ENCODE assay signal across 11 cellular contexts in the genomic region with DNA sequence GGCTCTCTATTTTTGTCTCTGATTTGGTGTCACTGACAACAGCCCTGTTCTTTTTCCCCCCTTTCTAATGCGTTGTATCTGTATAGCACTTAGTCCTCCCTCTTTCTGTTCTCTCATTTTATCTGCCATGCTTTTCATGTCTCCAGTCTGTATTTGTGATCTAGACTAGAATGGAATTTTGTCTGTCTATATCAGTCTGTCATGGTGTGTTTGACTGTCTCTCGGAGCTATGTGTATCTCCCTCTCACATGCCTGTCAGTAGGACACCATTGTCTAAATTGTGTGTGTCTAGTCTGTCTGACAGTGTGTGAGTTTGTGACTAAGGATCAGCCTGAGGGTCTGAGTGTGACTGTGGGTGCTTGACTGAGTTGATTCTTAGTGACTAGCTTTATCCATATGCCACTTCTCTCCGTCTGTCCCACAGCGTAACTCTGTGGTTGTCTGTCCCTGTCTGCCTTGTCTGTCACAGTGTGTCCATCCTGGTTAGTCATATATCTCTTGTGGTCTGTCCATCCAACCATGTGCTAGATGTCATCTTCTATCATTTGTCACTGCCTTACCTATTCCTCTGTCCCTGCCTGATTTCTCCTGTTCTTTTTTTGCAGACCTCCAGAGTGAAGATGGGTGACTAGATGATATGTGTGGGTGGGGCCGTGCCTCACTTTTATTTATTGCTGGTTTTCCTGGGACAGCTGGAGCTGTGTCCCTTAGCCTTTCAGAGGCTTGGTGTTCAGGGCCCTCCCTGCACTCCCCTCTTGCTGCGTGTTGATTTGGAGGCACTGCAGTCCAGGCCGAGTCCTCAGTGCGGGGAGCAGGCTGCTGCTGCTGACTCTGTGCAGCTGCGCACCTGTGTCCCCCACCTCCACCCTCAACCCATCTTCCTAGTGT. TPM values are rescaled to one million over a fixed set of nuclear protein-coding genes. Genes with fewer than 3 reads are reported as not detected.
DNase-seq lines count a peak whose midpoint lies in the region; ATAC-seq and TF ChIP-seq lines count a peak whose summit lies in the region.
"Had no signal": no experiment of that assay in that cellular context is flagged by ENCODE, and none has a peak within 500 bp of the region (broad histone marks: within the 10 kb centered on the region; RNA-seq: fewer than 3 reads in every experiment).

No MANE protein-coding gene starts in this region.

- H3K4me3 Mint-ChIP-seq in activated CD8-positive, alpha-beta T cell treated with anti-CD3 and anti-CD28 coated beads for 36 hours, result peak overlapping the region; percentile 78
- peak overlapping the region; percentile 55 to 98 (median 90) for H3K4me3 Mint-ChIP-seq in naive thymus-derived CD4-positive, alpha-beta T cell

- peak overlapping the region; percentile 3 for H3K27ac Mint-ChIP-seq in activated CD8-positive, alpha-beta T cell treated with anti-CD3 and anti-CD28 coated beads for 36 hours
- H3K27ac Mint-ChIP-seq in naive thymus-derived CD4-positive, alpha-beta T cell, result peak overlapping the region in 2 of 9 donors; percentile 5 to 22

- H3K27me3 ChIP-seq in BLaER1 treated with 17β-estradiol and CSF1 and Interleukin-3, amounts not matched to agents 10 nM and 100 nM, result no peaks in the 10 kb centered on the region
- H3K27me3 ChIP-seq in naive thymus-derived CD4-positive, alpha-beta T cell (ENCODE audit: control insufficient read depth in 2 of 2, insufficient read depth in 2 of 2, low read length in 2 of 2), result peaks cover 0 to 7% of the 10 kb centered on the region in 2 donors

- no peak overlapping the region for H3K27ac ChIP-seq in BLaER1 treated with 17β-estradiol and CSF1 and Interleukin-3, amounts not matched to agents 10 nM and 100 nM
- peak overlapping the region; percentile 11; the same call in 1 of the 2 replicates for H3K27ac ChIP-seq in HEK293 (ENCODE audit: extremely low read depth, low read depth, low read length)
- no peak overlapping the region for H3K27ac ChIP-seq in naive thymus-derived CD4-positive, alpha-beta T cell (ENCODE audit: low read depth, low read length)

- intact Hi-C loops in activated CD8-positive, alpha-beta T cell treated with anti-CD3 and anti-CD28 coated beads for 36 hours (cut with micrococcal nuclease), result no loop called here
- intact Hi-C loops in naive thymus-derived CD4-positive, alpha-beta T cell (cut with micrococcal nuclease), result loop anchor here (5.0 to 10.0 kb wide), 5 partner anchors 273 to 1707 kb away; a partner anchor contains a TSS

- peak overlapping the region; percentile 81 to 100 (median 96); a peak in 18 of 20 replicates for H3K4me3 ChIP-seq in BLaER1 treated with 17β-estradiol and CSF1 and Interleukin-3, amounts not matched to agents 10 nM and 100 nM
- no peak overlapping the region for H3K4me3 ChIP-seq in HEK293 (ENCODE audit: low read depth, low read length)
- H3K4me3 ChIP-seq in naive thymus-derived CD4-positive, alpha-beta T cell (ENCODE audit: low read length), result no peak overlapping the region

- no peak for TF ChIP-seq CTCF in HEK293 (tag by site-specific recombination; IDR thresholded peaks at IDR 0.05)
- no peak for TF ChIP-seq CTCF in activated CD8-positive, alpha-beta T cell treated with anti-CD3 and anti-CD28 coated beads for 36 hours (IDR thresholded peaks at IDR 0.05)

- CTCF ChIA-PET in HEK293 (lab: Yijun Ruan, JAX), result interaction anchor here (0.6 kb wide), 1 partner anchor 1024 kb away, joined by 3 read pairs; no protein-coding TSS in a partner anchor
- CTCF ChIA-PET in activated CD8-positive, alpha-beta T cell treated with anti-CD3 and anti-CD28 coated beads for 36 hours (lab: Charles Lee), result interaction anchor here (0.9 to 4.2 kb wide), 5 partner anchors 27 to 70 kb away, joined by 3 to 20 read pairs (median 5); a partner anchor contains a TSS
- CTCF ChIA-PET in naive thymus-derived CD4-positive, alpha-beta T cell (lab: Charles Lee), result interaction anchor here (0.6 kb wide), 1 partner anchor 114 kb away, joined by 3 read pairs; no protein-coding TSS in a partner anchor

- ATAC-seq in activated CD8-positive, alpha-beta T cell treated with anti-CD3 and anti-CD28 coated beads for 36 hours, result no peak
- ATAC-seq in naive thymus-derived CD4-positive, alpha-beta T cell, result no peak
- ATAC-seq in HG02642 (IDR thresholded peaks at IDR 0.05; ENCODE audit: poor library complexity, unreplicated experiment), result no peak
- no peak for ATAC-seq in GM21723 (IDR thresholded peaks at IDR 0.05; ENCODE audit: unreplicated experiment)
- ATAC-seq in HG03520 (IDR thresholded peaks at IDR 0.05; ENCODE audit: unreplicated experiment), result no peak

- peak overlapping the region; percentile 84 to 100 (median 99); a peak in 21 of 22 replicates for H3K9ac ChIP-seq in BLaER1 treated with 17β-estradiol and CSF1 and Interleukin-3, amounts not matched to agents 10 nM and 100 nM

- H3K27me3 Mint-ChIP-seq in activated CD8-positive, alpha-beta T cell treated with anti-CD3 and anti-CD28 coated beads for 36 hours, result no peaks in the 10 kb centered on the region
- peaks cover 0 to 15% (median 6%) of the 10 kb centered on the region in 5 donors for H3K27me3 Mint-ChIP-seq in naive thymus-derived CD4-positive, alpha-beta T cell

- peaks cover 48% of the 10 kb centered on the region for H3K36me3 Mint-ChIP-seq in activated CD8-positive, alpha-beta T cell treated with anti-CD3 and anti-CD28 coated beads for 36 hours (ENCODE audit: low read depth)
- peaks cover 12 to 22% (median 20%) of the 10 kb centered on the region in 5 donors for H3K36me3 Mint-ChIP-seq in naive thymus-derived CD4-positive, alpha-beta T cell

- H4K20me1 ChIP-seq in BLaER1 treated with 17β-estradiol and CSF1 and Interleukin-3, amounts not matched to agents 10 nM and 100 nM, result peaks cover 34 to 66% (median 49%) of the 10 kb centered on the region in 11 experiments

- DNase-seq in activated CD8-positive, alpha-beta T cell treated with anti-CD3 and anti-CD28 coated beads for 36 hours, result no peak
- no peak for DNase-seq in naive thymus-derived CD4-positive, alpha-beta T cell
- DNase-seq in NCI-H524 treated with DMSO at 0.1 percent for 48 hours (lab: John Stamatoyannopoulos, UW), result no peak
- DNase-seq: NCI-H2227 treated with DMSO at 0.1 percent for 48 hours; stimulated activated naive CD4-positive, alpha-beta T cell treated with Interleukin-2 at 50 U/mL for 16 hours; T1000 had no signal

- H3K9me3 Mint-ChIP-seq in activated CD8-positive, alpha-beta T cell treated with anti-CD3 and anti-CD28 coated beads for 36 hours, result no peaks in the 10 kb centered on the region
- peaks cover 0 to 1% (median 0%) of the 10 kb centered on the region in 11 donors for H3K9me3 Mint-ChIP-seq in naive thymus-derived CD4-positive, alpha-beta T cell

- H3K4me1 Mint-ChIP-seq in activated CD8-positive, alpha-beta T cell treated with anti-CD3 and anti-CD28 coated beads for 36 hours (ENCODE audit: low read depth), result peaks cover 47% of the 10 kb centered on the region
- H3K4me1 Mint-ChIP-seq in naive thymus-derived CD4-positive, alpha-beta T cell, result peaks cover 39 to 60% (median 49%) of the 10 kb centered on the region in 7 donors

- no peaks in the 10 kb centered on the region for H3K9me3 ChIP-seq in BLaER1 treated with 17β-estradiol and CSF1 and Interleukin-3, amounts not matched to agents 10 nM and 100 nM (replicated peaks in 1 of 11)
- H3K9me3 ChIP-seq in HEK293 (ENCODE audit: control insufficient read depth, insufficient read depth, low read depth, low read length), result no peaks in the 10 kb centered on the region
- no peaks in the 10 kb centered on the region for H3K9me3 ChIP-seq in naive thymus-derived CD4-positive, alpha-beta T cell (ENCODE audit: control insufficient read depth in 2 of 3, low read length in 3 of 3)

- H3K36me3 ChIP-seq in BLaER1 treated with 17β-estradiol and CSF1 and Interleukin-3, amounts not matched to agents 10 nM and 100 nM, result peaks cover 29 to 54% (median 45%) of the 10 kb centered on the region in 11 experiments
- H3K36me3 ChIP-seq in HEK293 (ENCODE audit: control insufficient read depth in 2 of 2, insufficient read depth in 1 of 2, low read length in 2 of 2), result peaks cover 7 to 60% of the 10 kb centered on the region in 2 experiments; a peak in 2 of 3 replicates
- H3K36me3 ChIP-seq in naive thymus-derived CD4-positive, alpha-beta T cell (ENCODE audit: control insufficient read depth in 2 of 3, insufficient read depth in 3 of 3, low read length in 3 of 3), result peaks cover 0 to 34% (median 11%) of the 10 kb centered on the region in 3 experiments

- peak overlapping the region; percentile 89 to 100 (median 98) for H3K4me2 ChIP-seq in BLaER1 treated with 17β-estradiol and CSF1 and Interleukin-3, amounts not matched to agents 10 nM and 100 nM

- POLR2A ChIA-PET in HEK293 (lab: Yijun Ruan, JAX), result interaction anchor here (0.6 to 3.6 kb wide), 6 partner anchors 8 to 54 kb away, joined by 3 to 15 read pairs (median 4); a partner anchor contains a TSS
- POLR2A ChIA-PET in activated CD8-positive, alpha-beta T cell treated with anti-CD3 and anti-CD28 coated beads for 36 hours (lab: Charles Lee), result interaction anchor here (0.8 to 1.3 kb wide), 3 partner anchors 10 to 16 kb away, joined by 3 read pairs; no protein-coding TSS in a partner anchor
- POLR2A ChIA-PET in naive thymus-derived CD4-positive, alpha-beta T cell (lab: Charles Lee), result interaction anchor here (1.0 kb wide), 1 partner anchor 12 kb away, joined by 3 read pairs; no protein-coding TSS in a partner anchor

- H3K4me1 ChIP-seq in BLaER1 treated with 17β-estradiol and CSF1 and Interleukin-3, amounts not matched to agents 10 nM and 100 nM, result peaks cover 55 to 73% (median 71%) of the 10 kb centered on the region in 10 experiments
- H3K4me1 ChIP-seq in HEK293 (ENCODE audit: control insufficient read depth, insufficient read depth, low read length), result peaks cover 3% of the 10 kb centered on the region; the same call in 1 of the 2 replicates
- peaks cover 21 to 23% of the 10 kb centered on the region in 2 donors for H3K4me1 ChIP-seq in naive thymus-derived CD4-positive, alpha-beta T cell (ENCODE audit: control insufficient read depth in 2 of 2, insufficient read depth in 2 of 2, low read length in 2 of 2)

RNA-seq across cellular contexts. Expression of a gene that starts 1.4 kb away (rescaled TPM):
- total RNA-seq in activated CD8-positive, alpha-beta T cell treated with anti-CD3 and anti-CD28 coated beads for 36 hours, result 10 to 100 TPM; 35.4 to 35.5 TPM
- 10 to 100 TPM in 1 of 5 experiments, 1 to 10 TPM in 2, under 1 TPM in 2; 0.49 to 16.9 (median 1.6) TPM for total RNA-seq in naive thymus-derived CD4-positive, alpha-beta T cell
- not detected for polyA plus RNA-seq in naive thymus-derived CD4-positive, alpha-beta T cell

RNA-seq across cellular contexts. Expression of a gene that starts 2.9 kb away (rescaled TPM):
- total RNA-seq in activated CD8-positive, alpha-beta T cell treated with anti-CD3 and anti-CD28 coated beads for 36 hours, result 10 to 100 TPM; 67.6 to 75.5 TPM
- total RNA-seq in naive thymus-derived CD4-positive, alpha-beta T cell, result 100 to 1,000 TPM in 2 of 5 experiments, 10 to 100 TPM in 3; 47.3 to 152 (median 69.3) TPM
- polyA plus RNA-seq in naive thymus-derived CD4-positive, alpha-beta T cell, result 100 to 1,000 TPM; 147 to 166 TPM

RNA-seq across cellular contexts. Expression of a gene that starts 7.8 kb away (rescaled TPM):
- 10 to 100 TPM; 29.6 to 34.1 TPM for total RNA-seq in activated CD8-positive, alpha-beta T cell treated with anti-CD3 and anti-CD28 coated beads for 36 hours
- total RNA-seq in naive thymus-derived CD4-positive, alpha-beta T cell, result 10 to 100 TPM; 21.3 to 40.1 (median 29.4) TPM
- 10 to 100 TPM; 29.4 to 40.9 TPM for polyA plus RNA-seq in naive thymus-derived CD4-positive, alpha-beta T cell

RNA-seq across cellular contexts. Expression of a gene that starts 13.8 kb away (rescaled TPM):
- 1 to 10 TPM; 1.4 to 1.8 TPM for total RNA-seq in activated CD8-positive, alpha-beta T cell treated with anti-CD3 and anti-CD28 coated beads for 36 hours
- total RNA-seq in naive thymus-derived CD4-positive, alpha-beta T cell, result 1 to 10 TPM in 4 of 5 experiments, under 1 TPM in 1; 0.40 to 2.9 (median 1.6) TPM
- polyA plus RNA-seq in naive thymus-derived CD4-positive, alpha-beta T cell, result under 1 TPM in 1 of 2 donors, not detected in 1; 0.41 TPM

RNA-seq across cellular contexts. Expression of a gene that starts 30.9 kb away (rescaled TPM):
- total RNA-seq in activated CD8-positive, alpha-beta T cell treated with anti-CD3 and anti-CD28 coated beads for 36 hours, result 10 to 100 TPM; 16.2 to 16.5 TPM
- 10 to 100 TPM; 10.1 to 32.3 (median 17.0) TPM for total RNA-seq in naive thymus-derived CD4-positive, alpha-beta T cell
- 10 to 100 TPM; 13.0 to 15.2 TPM for polyA plus RNA-seq in naive thymus-derived CD4-positive, alpha-beta T cell

Comparison
In these comparisons a context has a peak if more than half of its experiments do, and no peak if none do; other contexts are left out.
1. H3K4me3 ChIP-seq: peak in BLaER1 treated with 17β-estradiol and CSF1 and Interleukin-3, amounts not matched to agents 10 nM and 100 nM (10 of 10); none in HEK293 (single experiment) and naive thymus-derived CD4-positive, alpha-beta T cell (single experiment).